ENCODE assay signal across 8 cellular contexts in genomic region chr22:25404923-25405853, GRCh38.
DNase-seq lines count a peak whose midpoint lies in the region; ATAC-seq, FAIRE-seq and TF ChIP-seq lines count a peak whose summit lies in the region.

No MANE protein-coding gene starts in this region.

- TF ChIP-seq POLR2A in A549 (IDR thresholded peaks at IDR 0.05; ENCODE audit: low read length) = peak; percentile 58; the same call in 1 of the 2 replicates
- peak; percentile 43 to 74 (median 52) for TF ChIP-seq POLR2A in body of pancreas (IDR thresholded peaks at IDR 0.05)

- CTCF ChIA-PET in A549 (lab: Yijun Ruan, JAX) = no interaction called here

- peaks cover 31% of the 10 kb centered on the region for H3K4me1 ChIP-seq in A549
- peaks cover 40% of the 10 kb centered on the region for H3K4me1 ChIP-seq in HUES48 (ENCODE audit: control insufficient read depth, insufficient read depth, low read length)
- peaks cover 47% of the 10 kb centered on the region for H3K4me1 ChIP-seq in body of pancreas
- H3K4me1 ChIP-seq in iPS-18a (ENCODE audit: control insufficient read depth, low read depth, low read length) = peaks cover 11% of the 10 kb centered on the region
- peaks cover 30 to 40% (median 34%) of the 10 kb centered on the region in 3 donors for H3K4me1 ChIP-seq in skeletal muscle tissue (ENCODE audit: control insufficient read depth in 3 of 3, insufficient read depth in 3 of 3, low read length in 3 of 3)

- no peaks in the 10 kb centered on the region for H3K36me3 ChIP-seq in HUES48 (ENCODE audit: control insufficient read depth, insufficient read depth, low read length)
- no peaks in the 10 kb centered on the region for H3K36me3 ChIP-seq in body of pancreas (replicated peaks in 1 of 2; ENCODE audit: insufficient read depth in 1 of 2, low read depth in 2 of 2)
- no peaks in the 10 kb centered on the region for H3K36me3 ChIP-seq in iPS-18a (ENCODE audit: control insufficient read depth, low read depth, low read length)
- H3K36me3 ChIP-seq in skeletal muscle tissue (ENCODE audit: control insufficient read depth in 3 of 3, insufficient read depth in 3 of 3, low read length in 3 of 3) = no peaks in the 10 kb centered on the region

- peak; percentile 42 to 52 for DNase-seq in A549 (ENCODE audit: low read depth in 1 of 2, low spot score in 1 of 2)
- DNase-seq in GM13977 (ENCODE audit: low spot score) = peak; percentile 92
- peak; percentile 75 for DNase-seq in UCSD-AML1 (lab: John Stamatoyannopoulos, UW; ENCODE audit: unreplicated experiment)
- peak; percentile 78 to 83 (median 80) for DNase-seq in body of pancreas

- no peak for FAIRE-seq in A549 (lab: Jason Lieb, UNC)

- H3K27me3 ChIP-seq in HUES48 (ENCODE audit: control insufficient read depth, insufficient read depth, low read length) (peaks cover 4% of the 10 kb centered on the region; the same call in 1 of the 2 replicates), body of pancreas (no peaks in the 10 kb centered on the region), iPS-18a (ENCODE audit: control insufficient read depth, insufficient read depth, low read length) (peaks cover 18% of the 10 kb centered on the region), skeletal muscle tissue (ENCODE audit: control insufficient read depth in 3 of 3, insufficient read depth in 3 of 3, low read length in 3 of 3) (no peaks in the 10 kb centered on the region)

- peak overlapping the region; percentile 95 to 98 for H3K27ac ChIP-seq in A549
- no peak overlapping the region for H3K27ac ChIP-seq in HUES48 (ENCODE audit: low read depth, low read length)
- peak overlapping the region; percentile 59 to 89 (median 88) for H3K27ac ChIP-seq in body of pancreas
- H3K27ac ChIP-seq in iPS-18a (ENCODE audit: low read length) = no peak overlapping the region
- peak overlapping the region; percentile 71 for H3K27ac ChIP-seq in skeletal muscle tissue (ENCODE audit: low read depth, low read length)

- POLR2A ChIA-PET in A549 (lab: Yijun Ruan, JAX) = no interaction called here

- H3K9ac ChIP-seq in HUES48 (ENCODE audit: low read depth, low read length) (peak overlapping the region; percentile 51; the same call in 1 of the 2 replicates), iPS-18a (ENCODE audit: low read length) (peak overlapping the region; percentile 23), skeletal muscle tissue (ENCODE audit: low read depth in 1 of 3, low read length in 3 of 3) (peak overlapping the region; percentile 57 to 78 (median 69))

- WGBS in A549 (ENCODE audit: missing lambda C conversion rate) = 5% methylated on average over 4 of the region's 118 CpGs
- WGBS in body of pancreas, 2 donors = 0 to 8% methylated on average over 5 to 63 of the region's 118 CpGs

- no peak for TF ChIP-seq EP300 in A549 (IDR thresholded peaks at IDR 0.05)

- no peak for TF ChIP-seq RAD21 in A549 (conservative IDR thresholded peaks at IDR 0.05 in 1 of 2, IDR thresholded peaks at IDR 0.05 in 1 of 2)

- H3K9me3 ChIP-seq in A549 (no peaks in the 10 kb centered on the region), HUES48 (ENCODE audit: control insufficient read depth, insufficient read depth, low read length) (no peaks in the 10 kb centered on the region), body of pancreas (no peaks in the 10 kb centered on the region), iPS-18a (ENCODE audit: control insufficient read depth, low read depth, low read length) (no peaks in the 10 kb centered on the region), skeletal muscle tissue (ENCODE audit: control insufficient read depth in 3 of 3, low read length in 3 of 3) (no peaks in the 10 kb centered on the region)

- H3K4me3 ChIP-seq in A549 = peak overlapping the region; percentile 98
- H3K4me3 ChIP-seq in HUES48 (ENCODE audit: low read depth, low read length) = peak overlapping the region; percentile 73
- H3K4me3 ChIP-seq in body of pancreas = peak overlapping the region; percentile 11 to 38
- peak overlapping the region; percentile 64 for H3K4me3 ChIP-seq in iPS-18a (ENCODE audit: low read length)
- peak overlapping the region; percentile 63 to 72 (median 66) for H3K4me3 ChIP-seq in skeletal muscle tissue (ENCODE audit: low read length in 3 of 3)

- peak overlapping the region; percentile 98 for H3K4me2 ChIP-seq in A549

- intact Hi-C loops in body of pancreas (cut with DNase I) = no loop called here

- ATAC-seq in A549 (peak; percentile 36 to 63), body of pancreas (peak; percentile 75), GM18520 (IDR thresholded peaks at IDR 0.05; ENCODE audit: unreplicated experiment) (no peak)

- in situ Hi-C loops in GM13977 (cut with MboI; ENCODE audit: low pct_unique_long_range_greater_than_20kb, low sequenced_read_pairs, unreplicated experiment) = no loop called here

- no peak for TF ChIP-seq CTCF in A549 (IDR thresholded peaks at IDR 0.05)
- TF ChIP-seq CTCF in GM13977 (IDR thresholded peaks at IDR 0.05; ENCODE audit: extremely low read depth, insufficient read depth, missing control alignments) = no peak
- no peak for TF ChIP-seq CTCF in body of pancreas (IDR thresholded peaks at IDR 0.05)

TF ChIP-seq in A549, 52 proteins besides CTCF, POLR2A, EP300 and RAD21:
- peak; percentile 58; the same call in 1 of the 3 replicates for TF ChIP-seq BCL3 (IDR thresholded peaks at IDR 0.05)
- TF ChIP-seq PHF8 (IDR thresholded peaks at IDR 0.05; ENCODE audit: borderline replicate concordance, low read depth) = peak; percentile 67; the same call in 1 of the 2 replicates
- TF ChIP-seq JUN (IDR thresholded peaks at IDR 0.05) = peak; percentile 25 to 47; a peak in 2 of 5 replicates
- TF ChIP-seq MAX (IDR thresholded peaks at IDR 0.05) = peak; percentile 41; the same call in 1 of the 2 replicates
- TF ChIP-seq EHMT2 (IDR thresholded peaks at IDR 0.05; ENCODE audit: low read depth) = no peak

Comparison
In these comparisons a context has a peak if more than half of its experiments do, and no peak if none do; other contexts are left out.
1. H3K27ac ChIP-seq: peak in A549 (2 of 2), body of pancreas (4 of 4) and skeletal muscle tissue (single experiment); none in HUES48 (single experiment) and iPS-18a (single experiment).
2. H3K4me3 ChIP-seq: peak in every context shown above with its lines; median percentile 98 in A549; 73 in HUES48; 66 in skeletal muscle tissue; 64 in iPS-18a; 24 in body of pancreas.
3. Peak in every context shown above with its lines, with median percentiles within 50 percentile points of each other: DNase-seq and H3K9ac ChIP-seq.